Comparison of ENCODE assay signal across 23 cellular contexts in the genomic region with DNA sequence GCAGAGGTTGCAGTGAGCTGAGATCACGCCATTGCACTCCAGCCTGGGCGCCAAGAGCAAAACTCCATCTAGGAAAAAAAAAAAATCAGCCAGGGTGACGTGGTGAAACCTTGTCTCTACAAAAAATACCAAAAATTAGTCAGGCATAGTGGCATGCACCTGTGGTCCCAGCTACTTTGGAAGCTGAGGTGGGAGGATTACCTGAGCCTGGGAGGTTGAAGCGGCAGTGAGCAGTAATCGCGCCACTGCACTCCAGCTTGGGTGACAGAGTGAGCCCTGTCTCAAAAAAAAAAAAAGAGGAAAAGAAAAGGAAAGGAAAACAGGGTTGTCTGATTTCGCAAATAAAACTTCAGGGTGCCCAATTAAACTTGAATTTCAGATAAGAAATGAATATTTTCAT.
DNase-seq lines count a peak whose midpoint lies in the region; ATAC-seq, FAIRE-seq and TF ChIP-seq lines count a peak whose summit lies in the region.
"Had no signal": no experiment of that assay in that cellular context is flagged by ENCODE, and none has a peak within 500 bp of the region (broad histone marks: within the 10 kb centered on the region; RNA-seq: fewer than 3 reads in every experiment).

No MANE protein-coding gene starts in this region.

- no peaks in the 10 kb centered on the region for H3K9me3 ChIP-seq in right lobe of liver
- H3K9me3 ChIP-seq in HepG2 (ENCODE audit: low read length), result no peaks in the 10 kb centered on the region
- H3K9me3 ChIP-seq in adrenal gland (replicated peaks in 1 of 3), result no peaks in the 10 kb centered on the region
- H3K9me3 ChIP-seq: SK-N-SH had no signal

- no peak for TF ChIP-seq RAD21 in HepG2 (CRISPR knock-in tag; IDR thresholded peaks at IDR 0.05)

- no peaks in the 10 kb centered on the region for H3K79me2 ChIP-seq in HepG2 (ENCODE audit: insufficient read depth, low read length)

- CTCF ChIA-PET in HepG2 (lab: Yijun Ruan, JAX; ENCODE audit: low intra/inter-chr PET ratio, low total read pairs), result no interaction called here

- no peak overlapping the region for H3K9ac ChIP-seq in HepG2 (ENCODE audit: insufficient read depth, low read depth, low read length)
- H3K9ac ChIP-seq: SK-N-SH had no signal

- no peaks in the 10 kb centered on the region for H3K36me3 Mint-ChIP-seq in mesothelial cell of epicardium
- H3K36me3 Mint-ChIP-seq: CD4-positive, CD25-positive, alpha-beta regulatory T cell had no signal

- H4K20me1 ChIP-seq in HepG2 (ENCODE audit: insufficient read depth, low read length), result no peaks in the 10 kb centered on the region

- H3K4me1 Mint-ChIP-seq in mesothelial cell of epicardium, result peaks cover 20% of the 10 kb centered on the region
- H3K4me1 Mint-ChIP-seq: CD4-positive, CD25-positive, alpha-beta regulatory T cell had no signal

- no TSS peak for BruUV-seq in HepG2 (replicated peaks; lab: Mats Ljungman, UMichigan)

- H3K4me2 ChIP-seq in HepG2 (ENCODE audit: low read depth, low read length), result no peak overlapping the region
- H3K4me2 ChIP-seq: GM23338, PC-9, SK-N-SH had no signal

- ATAC-seq in right lobe of liver (no peak), HepG2 (no peak), Right ventricle myocardium inferior (no peak), foreskin keratinocyte (no peak), GM19455 (IDR thresholded peaks at IDR 0.05; ENCODE audit: unreplicated experiment) (no peak)
- ATAC-seq: GM23338 had no signal

- H3K27ac ChIP-seq in right lobe of liver, result peak overlapping the region in 2 of 3 donors; percentile 88 to 89
- H3K27ac ChIP-seq in HepG2 (ENCODE audit: extremely low read length, insufficient read depth, low read length), result no peak overlapping the region
- H3K27ac ChIP-seq in adrenal gland, result peak overlapping the region in 3 of 5 donors; percentile 24 to 91 (median 87)
- H3K27ac ChIP-seq in foreskin keratinocyte, result no peak overlapping the region
- H3K27ac ChIP-seq: PC-9 had no signal

- WGBS in right lobe of liver (ENCODE audit: insufficient coverage, low coverage, low lambda C conversion rate, missing lambda C conversion rate), result 83% methylated on average over 6 of the region's 7 CpGs
- 76% methylated on average over 7 of the region's 7 CpGs for WGBS in HepG2 (ENCODE audit: low lambda C conversion rate)
- 89 to 97% (median 92%) methylated on average over 6 to 7 of the region's 7 CpGs for WGBS in adrenal gland, 4 donors

- TF ChIP-seq EP300 in HepG2 (IDR thresholded peaks at IDR 0.05; ENCODE audit: low read depth in 2 of 2, low read length in 2 of 2), result no peak
- no peak for TF ChIP-seq EP300 in HepG2 (CRISPR knock-in tag; IDR thresholded peaks at IDR 0.05; ENCODE audit: borderline replicate concordance)

- H2AFZ ChIP-seq in HepG2 (ENCODE audit: low read length), result no peak overlapping the region
- H2AFZ ChIP-seq: GM23338, PC-9 had no signal

- no peaks in the 10 kb centered on the region for H3K27me3 ChIP-seq in right lobe of liver
- no peaks in the 10 kb centered on the region for H3K27me3 ChIP-seq in HepG2 (ENCODE audit: control insufficient read depth in 1 of 2, insufficient read depth in 2 of 2, low read length in 2 of 2)
- H3K27me3 ChIP-seq in adrenal gland, result no peaks in the 10 kb centered on the region
- no peaks in the 10 kb centered on the region for H3K27me3 ChIP-seq in foreskin keratinocyte

- in situ Hi-C loops in HepG2 (cut with HindIII; ENCODE audit: extremely low pct_ligation_motif_present, low pct_unique_long_range_greater_than_20kb), result no loop called here

- POLR2A ChIA-PET in HepG2 (lab: Yijun Ruan, JAX), result no interaction called here

- intact Hi-C loops in right lobe of liver (cut with DNase I) (no loop called here), HepG2 (cut with micrococcal nuclease; ENCODE audit: unreplicated experiment) (no loop called here), adrenal gland (cut with DNase I) (no loop called here), Right ventricle myocardium inferior (cut with DNase I) (no loop called here)

- H3K36me3 ChIP-seq in right lobe of liver (no peaks in the 10 kb centered on the region), HepG2 (replicated peaks in 1 of 2; ENCODE audit: control insufficient read depth in 1 of 2, insufficient read depth in 2 of 2, low read length in 2 of 2) (no peaks in the 10 kb centered on the region), adrenal gland (replicated peaks in 1 of 2) (no peaks in the 10 kb centered on the region)

- no peak for DNase-seq in right lobe of liver
- DNase-seq in HepG2 (ENCODE audit: low spot score), result no peak
- DNase-seq in adrenal gland, result no peak
- no peak for DNase-seq in mesothelial cell of epicardium (ENCODE audit: low spot score in 2 of 2, unreplicated experiment in 2 of 2)
- DNase-seq in Right ventricle myocardium inferior (ENCODE audit: missing footprints), result no peak
- DNase-seq in inferior parietal cortex (ENCODE audit: extremely low spot score), result no peak
- no peak for DNase-seq in foreskin keratinocyte
- DNase-seq: CD4-positive, CD25-positive, alpha-beta regulatory T cell; EL; GF-D8; HCEC 1CT; Kasumi-1; NCI-H1417; NCI-H1694 treated with DMSO at 0.1 percent for 48 hours; NCI-H510A; PC-9; RPMI8226; SHP77 treated with DMSO at 0.1 percent for 48 hours; SK-N-SH had no signal

- H3K27me3 Mint-ChIP-seq in mesothelial cell of epicardium (ENCODE audit: low read depth), result no peaks in the 10 kb centered on the region
- H3K27me3 Mint-ChIP-seq: B cell, IgD-negative memory B cell had no signal

- no peaks in the 10 kb centered on the region for H3K9me3 Mint-ChIP-seq in mesothelial cell of epicardium
- H3K9me3 Mint-ChIP-seq: GM23338 had no signal

- no peak overlapping the region for H3K4me3 Mint-ChIP-seq in mesothelial cell of epicardium
- H3K4me3 Mint-ChIP-seq: B cell; CD4-positive, CD25-positive, alpha-beta regulatory T cell; GM23338; IgD-negative memory B cell had no signal

- TF ChIP-seq CTCF in right lobe of liver (IDR thresholded peaks at IDR 0.05), result no peak
- no peak for TF ChIP-seq CTCF in HepG2 (CRISPR knock-in tag; IDR thresholded peaks at IDR 0.05)
- TF ChIP-seq CTCF in adrenal gland (IDR thresholded peaks at IDR 0.05), result no peak
- no peak for TF ChIP-seq CTCF in mesothelial cell of epicardium (IDR thresholded peaks at IDR 0.05; ENCODE audit: unreplicated experiment)
- TF ChIP-seq CTCF in foreskin keratinocyte (conservative IDR thresholded peaks at IDR 0.05), result no peak

- H3K4me1 ChIP-seq in right lobe of liver, result peaks cover 0 to 54% (median 11%) of the 10 kb centered on the region in 4 donors
- H3K4me1 ChIP-seq in HepG2 (ENCODE audit: insufficient read depth, low read length), result peaks cover 11% of the 10 kb centered on the region
- peaks cover 42 to 43% of the 10 kb centered on the region in 2 donors for H3K4me1 ChIP-seq in adrenal gland (replicated peaks in 1 of 2)
- peaks cover 10% of the 10 kb centered on the region for H3K4me1 ChIP-seq in foreskin keratinocyte

- no peak for FAIRE-seq in HepG2 (lab: Jason Lieb, UNC)

- no peak for TF ChIP-seq POLR2A in right lobe of liver (IDR thresholded peaks at IDR 0.05)
- no peak for TF ChIP-seq POLR2A in HepG2 (IDR thresholded peaks at IDR 0.05; ENCODE audit: insufficient read depth in 1 of 2, low read depth in 2 of 2, low read length in 2 of 2)
- TF ChIP-seq POLR2A in adrenal gland (IDR thresholded peaks at IDR 0.05), result no peak

- H3K4me3 ChIP-seq in right lobe of liver (no peak overlapping the region), HepG2 (replicated peaks in 1 of 3; ENCODE audit: insufficient read depth in 1 of 3, low read depth in 2 of 3, low read length in 3 of 3) (no peak overlapping the region), adrenal gland (no peak overlapping the region)
- H3K4me3 ChIP-seq: GM23338, PC-9 had no signal

- H3K27ac Mint-ChIP-seq in mesothelial cell of epicardium, result peak overlapping the region; percentile 47
- H3K27ac Mint-ChIP-seq: B cell; CD4-positive, CD25-positive, alpha-beta regulatory T cell; IgD-negative memory B cell had no signal

TF ChIP-seq in HepG2, 621 proteins besides CTCF, POLR2A, EP300 and RAD21 (continues in another document):
- TF ChIP-seq SOX5 (CRISPR knock-in tag; IDR thresholded peaks at IDR 0.05; ENCODE audit: borderline replicate concordance) (no peak), IRF2 (CRISPR knock-in tag; IDR thresholded peaks at IDR 0.05) (no peak), HHEX (CRISPR knock-in tag; IDR thresholded peaks at IDR 0.05) (no peak)
- TF ChIP-seq, protein P1, sequence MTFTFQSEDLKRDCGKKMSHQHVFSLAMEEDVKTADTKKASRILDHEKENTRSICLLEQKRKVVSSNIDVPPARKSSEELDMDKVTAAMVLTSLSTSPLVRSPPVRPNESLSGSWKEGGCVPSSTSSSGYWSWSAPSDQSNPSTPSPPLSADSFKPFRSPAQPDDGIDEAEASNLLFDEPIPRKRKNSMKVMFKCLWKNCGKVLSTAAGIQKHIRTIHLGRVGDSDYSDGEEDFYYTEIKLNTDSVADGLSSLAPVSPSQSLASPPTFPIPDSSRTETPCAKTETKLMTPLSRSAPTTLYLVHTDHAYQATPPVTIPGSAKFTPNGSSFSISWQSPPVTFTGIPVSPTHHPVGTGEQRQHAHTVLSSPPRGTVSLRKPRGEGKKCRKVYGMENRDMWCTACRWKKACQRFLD (CRISPR knock-in tag; IDR thresholded peaks at IDR 0.05; ENCODE audit: borderline replicate concordance), result no peak

Comparison
In these comparisons a context has a peak if more than half of its experiments do, and no peak if none do; other contexts are left out.
1. H3K27ac ChIP-seq: peak in right lobe of liver (2 of 3) and adrenal gland (3 of 5); none in HepG2 (single experiment) and foreskin keratinocyte (single experiment).